Comparison of ENCODE assay signal across 14 cellular contexts in genomic region chr2:164785447-164785846, GRCh38. TPM values are rescaled to one million over a fixed set of nuclear protein-coding genes. Genes with fewer than 3 reads are reported as not detected.
DNase-seq lines count a peak whose midpoint lies in the region; ATAC-seq and TF ChIP-seq lines count a peak whose summit lies in the region.
"Had no signal": no experiment of that assay in that cellular context is flagged by ENCODE, and none has a peak within 500 bp of the region (broad histone marks: within the 10 kb centered on the region; RNA-seq: fewer than 3 reads in every experiment).

No MANE protein-coding gene starts in this region.

- ATAC-seq in heart left ventricle, result peak in 3 of 4 donors; percentile 6 to 52 (median 17)
- no peak for ATAC-seq in Right ventricle myocardium inferior
- peak in 1 of 2 donors; percentile 16 for ATAC-seq in naive B cell (ENCODE audit: low read depth in 2 of 2)
- ATAC-seq in GM18861 (IDR thresholded peaks at IDR 0.05; ENCODE audit: unreplicated experiment), result no peak

- peaks cover 41 to 48% (median 46%) of the 10 kb centered on the region in 3 donors for H3K4me1 Mint-ChIP-seq in naive B cell

- H3K27me3 ChIP-seq in heart left ventricle (no peaks in the 10 kb centered on the region), esophagus squamous epithelium (no peaks in the 10 kb centered on the region), vagina (no peaks in the 10 kb centered on the region)

- H3K27ac ChIP-seq in heart left ventricle, result peak overlapping the region; percentile 39 to 82 (median 75)
- peak overlapping the region; percentile 17 to 86 (median 78) for H3K27ac ChIP-seq in esophagus squamous epithelium
- H3K27ac ChIP-seq in vagina, result peak overlapping the region; percentile 34
- H3K27ac ChIP-seq: 22Rv1, cardiac muscle cell had no signal

- H3K4me1 ChIP-seq in heart left ventricle (peaks cover 2 to 67% (median 48%) of the 10 kb centered on the region in 12 donors), esophagus squamous epithelium (peaks cover 4 to 58% (median 31%) of the 10 kb centered on the region in 3 donors), vagina (peaks cover 39% of the 10 kb centered on the region)

- TF ChIP-seq CTCF in heart left ventricle (IDR thresholded peaks at IDR 0.05), result no peak
- TF ChIP-seq CTCF in esophagus squamous epithelium (IDR thresholded peaks at IDR 0.05), result no peak
- TF ChIP-seq CTCF in vagina (IDR thresholded peaks at IDR 0.05), result no peak

- H3K9me3 ChIP-seq in heart left ventricle, result no peaks in the 10 kb centered on the region
- no peaks in the 10 kb centered on the region for H3K9me3 ChIP-seq in esophagus squamous epithelium
- H3K9me3 ChIP-seq in vagina, result no peaks in the 10 kb centered on the region

- H3K36me3 ChIP-seq in heart left ventricle (no peaks in the 10 kb centered on the region), esophagus squamous epithelium (no peaks in the 10 kb centered on the region), vagina (no peaks in the 10 kb centered on the region)
- H3K36me3 ChIP-seq: cardiac muscle cell had no signal

- DNase-seq in heart left ventricle (no peak), Right ventricle myocardium inferior (ENCODE audit: missing footprints) (no peak), esophagus squamous epithelium (lab: John Stamatoyannopoulos, UW) (no peak), naive B cell (no peak), vagina (ENCODE audit: extremely low spot score in 2 of 2) (no peak), NCI-H1417 (lab: John Stamatoyannopoulos, UW) (no peak)
- DNase-seq in stimulated activated CD8-positive, alpha-beta memory T cell treated with anti-CD3 and anti-CD28 coated beads, Interleukin-4, amount 100 ng/mL, for 48 hours, result no peak
- DNase-seq: activated CD8-positive, alpha-beta memory T cell treated with anti-CD3 and anti-CD28 coated beads, Interleukin-2, amount 50 U/mL, for 4 hours; NCI-H2081 treated with DMSO at 0.1 percent for 48 hours; stimulated activated CD4-positive, alpha-beta T cell treated with anti-CD3 and anti-CD28 coated beads, Interleukin-2, amount 100 ng/mL, for 24 hours; substantia nigra had no signal

- H3K27ac Mint-ChIP-seq in naive B cell, result peak overlapping the region in 4 of 6 donors; percentile 1 to 73 (median 43)

- no peak for TF ChIP-seq POLR2A in heart left ventricle (IDR thresholded peaks at IDR 0.05)
- TF ChIP-seq POLR2A in esophagus squamous epithelium (IDR thresholded peaks at IDR 0.05), result no peak
- no peak for TF ChIP-seq POLR2A in vagina (IDR thresholded peaks at IDR 0.05)

- H3K4me3 Mint-ChIP-seq in naive B cell, result peak overlapping the region in 6 of 8 donors; percentile 8 to 38 (median 30)

- no peaks in the 10 kb centered on the region for H3K27me3 Mint-ChIP-seq in naive B cell

- H3K9me3 Mint-ChIP-seq in naive B cell, result no peaks in the 10 kb centered on the region

- 16 to 23% (median 19%) methylated on average over 1 of the region's 1 CpG for whole genome bisulfite sequencing in heart left ventricle, 4 donors
- WGBS in esophagus squamous epithelium, 2 donors, result 0 to 7% methylated on average over 1 of the region's 1 CpG

- no peak overlapping the region for H3K4me3 ChIP-seq in heart left ventricle
- no peak overlapping the region for H3K4me3 ChIP-seq in esophagus squamous epithelium
- H3K4me3 ChIP-seq in vagina, result no peak overlapping the region
- H3K4me3 ChIP-seq: cardiac muscle cell had no signal

- intact Hi-C loops in heart left ventricle (cut with DNase I) (loop anchor here in 1 of 10 donors (10.0 kb wide), 1 partner anchor 49 kb away; no protein-coding TSS in a partner anchor), Right ventricle myocardium inferior (cut with DNase I) (no loop called here), esophagus squamous epithelium (cut with DNase I) (no loop called here), vagina (cut with DNase I) (no loop called here)

- H3K36me3 Mint-ChIP-seq in naive B cell, result peaks cover 0 to 4% of the 10 kb centered on the region in 2 donors

RNA-seq across cellular contexts. Expression of gene COBLL1, which starts 56.2 kb away (rescaled TPM):
- 10 to 100 TPM; 11.0 to 36.9 (median 18.8) TPM for total RNA-seq in heart left ventricle
- polyA plus RNA-seq in heart left ventricle, result 1 to 10 TPM; 4.0 to 8.5 TPM
- 15.2 TPM for total RNA-seq in Right ventricle myocardium inferior
- 10 to 100 TPM; 35.4 to 88.9 (median 71.4) TPM for total RNA-seq in esophagus squamous epithelium
- polyA plus RNA-seq in naive B cell (ENCODE audit: low read depth in 6 of 6), result 10 to 100 TPM; 39.0 to 91.5 (median 76.4) TPM
- 79.6 TPM for total RNA-seq in vagina

Comparison
In these comparisons a context has a peak if more than half of its experiments do, and no peak if none do; other contexts are left out.
1. ATAC-seq: peak in heart left ventricle (3 of 4); none in Right ventricle myocardium inferior (single experiment) and GM18861 (single experiment).
2. Peak in every context shown above with its lines, with median percentiles within 50 percentile points of each other: H3K27ac ChIP-seq.